8 cellular contexts compared by ENCODE assay signal in the genomic region with DNA sequence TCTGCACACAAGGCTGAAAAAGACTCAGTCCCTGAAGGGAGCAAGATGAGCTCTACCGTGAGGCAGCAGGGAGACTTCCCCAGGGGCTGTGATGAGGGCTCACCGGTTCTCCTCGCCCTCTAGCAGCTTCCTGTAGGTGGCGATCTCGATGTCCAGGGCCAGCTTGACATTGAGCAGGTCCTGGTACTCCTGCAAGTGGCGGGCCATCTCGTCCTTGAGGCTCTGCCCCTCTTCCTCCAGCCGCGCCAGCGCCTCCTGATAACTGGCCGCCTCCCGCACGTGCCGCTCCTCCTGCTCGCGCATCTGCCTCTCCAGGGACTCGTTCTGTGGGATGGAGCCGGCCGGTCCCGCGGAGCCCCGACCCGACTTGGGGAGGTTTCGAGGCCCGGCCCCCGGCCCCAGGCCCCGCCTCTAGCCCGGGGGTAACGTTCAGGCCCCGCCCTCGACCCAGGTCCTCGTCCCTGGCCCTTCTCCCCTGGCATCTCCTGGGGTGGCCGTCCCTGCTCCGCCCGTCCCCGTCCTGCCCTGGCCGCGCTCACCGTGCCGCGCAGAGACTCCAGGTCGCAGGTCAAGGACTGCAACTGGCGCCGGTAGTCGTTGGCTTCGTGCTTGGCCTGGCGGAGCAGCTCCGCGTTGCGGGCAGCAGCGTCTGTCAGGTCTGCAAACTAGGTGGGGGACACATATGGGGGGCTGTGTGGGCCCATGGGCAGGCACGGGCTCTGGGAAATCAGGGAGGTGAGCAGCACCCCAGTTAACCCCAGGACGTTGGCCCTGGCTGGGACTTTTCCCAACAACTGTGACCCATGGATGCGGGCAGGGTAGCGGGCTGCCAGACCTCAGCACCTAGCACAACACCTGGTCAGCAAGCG. TPM values are rescaled to one million over a fixed set of nuclear protein-coding genes. Genes with fewer than 3 reads are reported as not detected.
DNase-seq lines count a peak whose midpoint lies in the region; ATAC-seq and TF ChIP-seq lines count a peak whose summit lies in the region.

No MANE protein-coding gene starts in this region.

- BruUV-seq in PC-9 (replicated peaks; lab: Mats Ljungman, UMichigan): no TSS peak

- no peaks in the 10 kb centered on the region for H3K9me3 ChIP-seq in PC-9 (ENCODE audit: insufficient read depth, low read depth)

- H3K4me1 ChIP-seq in PC-9 (replicated peaks; ENCODE audit: insufficient read depth) (peaks cover 22% of the 10 kb centered on the region), rectal smooth muscle tissue (ENCODE audit: control insufficient read depth, insufficient read depth, low read length) (peaks cover 2% of the 10 kb centered on the region)

- H3K36me3 ChIP-seq in PC-9 (ENCODE audit: low read depth) (no peaks in the 10 kb centered on the region), rectal smooth muscle tissue (ENCODE audit: control insufficient read depth, insufficient read depth, low read length) (no peaks in the 10 kb centered on the region)

- H2AFZ ChIP-seq in PC-9: no peak overlapping the region

- H3K4me3 ChIP-seq in GM12864 (ENCODE audit: low read depth, low read length) (no peak overlapping the region), PC-9 (no peak overlapping the region), rectal smooth muscle tissue (ENCODE audit: low read length) (peak overlapping the region; percentile 33)

- CTCF ChIA-PET in PC-9 (lab: Charles Lee): interaction anchor here (0.9 kb wide), 1 partner anchor 107 kb away, joined by 4 read pairs; no protein-coding TSS in a partner anchor

- H3K27ac ChIP-seq in 22Rv1: no peak overlapping the region
- H3K27ac ChIP-seq in PC-9: no peak overlapping the region
- no peak overlapping the region for H3K27ac ChIP-seq in rectal smooth muscle tissue (ENCODE audit: low read depth, low read length)

- H3K79me2 ChIP-seq in PC-9 (ENCODE audit: low read depth): no peaks in the 10 kb centered on the region

- H3K27me3 ChIP-seq in PC-9 (ENCODE audit: insufficient read depth, low read depth) (no peaks in the 10 kb centered on the region), rectal smooth muscle tissue (ENCODE audit: control insufficient read depth, insufficient read depth, low read length) (peaks cover 5% of the 10 kb centered on the region)

- ATAC-seq in left cardiac atrium (peak; percentile 72), GM21619 (IDR thresholded peaks at IDR 0.05; ENCODE audit: unreplicated experiment) (no peak), HG02981 (IDR thresholded peaks at IDR 0.05; ENCODE audit: unreplicated experiment) (no peak)

- no peak overlapping the region for H3K4me2 ChIP-seq in PC-9

- no peaks in the 10 kb centered on the region for H3K9me2 ChIP-seq in PC-9 (ENCODE audit: insufficient read depth)

- H3F3A ChIP-seq in PC-9 (ENCODE audit: insufficient read depth, low read depth): peaks cover 8% of the 10 kb centered on the region; the same call in 1 of the 2 replicates

- H3K9ac ChIP-seq in rectal smooth muscle tissue (ENCODE audit: low read length): no peak overlapping the region

- POLR2A ChIA-PET in PC-9 (lab: Charles Lee; ENCODE audit: unreplicated experiment): no interaction called here

- no peaks in the 10 kb centered on the region for H4K20me1 ChIP-seq in PC-9 (ENCODE audit: insufficient read depth)

- TF ChIP-seq CTCF in 22Rv1 (IDR thresholded peaks at IDR 0.05): peak; percentile 81
- TF ChIP-seq CTCF in GM12864 (IDR thresholded peaks at IDR 0.05; ENCODE audit: low read depth, low read length, missing control alignments): peak; percentile 59
- TF ChIP-seq CTCF in PC-9 (conservative IDR thresholded peaks at IDR 0.05): peak; percentile 45

- intact Hi-C loops in PC-9 (cut with micrococcal nuclease; ENCODE audit: unreplicated experiment): no loop called here
- intact Hi-C loops in left cardiac atrium (cut with DNase I): loop anchor here (10.0 kb wide), 1 partner anchor 183 kb away; no protein-coding TSS in a partner anchor

- no peak for DNase-seq in GM12864 (ENCODE audit: low read depth)
- peak in 1 of 2 experiments; percentile 32 for DNase-seq in PC-9
- DNase-seq in activated naive CD4-positive, alpha-beta T cell treated with anti-CD3 and anti-CD28 coated beads, Interleukin-2, amount 50 U/mL, for 16 hours: peak; percentile 48
- peak; percentile 71 for DNase-seq in left cardiac atrium

RNA-seq across cellular contexts. Expression of a gene that starts 3.9 kb away (rescaled TPM):
- total RNA-seq in PC-9 (2021): not detected in 2 replicates
- total RNA-seq in left cardiac atrium: 1 to 10 TPM; 2.3 to 4.0 TPM

RNA-seq across cellular contexts. Expression of a gene that starts 12.1 kb away (rescaled TPM):
- total RNA-seq in PC-9 (2021) (111 and 126 TPM in 2 replicates), left cardiac atrium (10 to 100 TPM; 59.0 to 66.1 TPM)

RNA-seq across cellular contexts. Expression of a gene that starts 36.2 kb away (rescaled TPM):
- total RNA-seq in PC-9 (2021) (48.2 and 58.5 TPM in 2 replicates), left cardiac atrium (under 1 TPM; 0.16 to 0.85 TPM)

RNA-seq across cellular contexts. Expression of a gene that starts 56.7 kb away (rescaled TPM):
- total RNA-seq in PC-9 (2021) (0.93 and 1.3 TPM in 2 replicates), left cardiac atrium (1 to 10 TPM in 1 of 2 donors, under 1 TPM in 1; 0.94 to 2.9 TPM)

Comparison
In these comparisons a context has a peak if more than half of its experiments do, and no peak if none do; other contexts are left out.
1. ATAC-seq: peak in left cardiac atrium (2 of 2); none in GM21619 (single experiment) and HG02981 (single experiment).
2. RNA of a gene that starts 36.2 kb away (total RNA-seq): 48.2 to 58.5 TPM in PC-9; 0.16 to 0.85 TPM in left cardiac atrium; every median in the first group is over 10 times any median in the second.
3. Peak in every context shown above with its lines, with median percentiles within 50 percentile points of each other: CTCF ChIP-seq.